8 cellular contexts compared by ENCODE assay signal in the genomic region with DNA sequence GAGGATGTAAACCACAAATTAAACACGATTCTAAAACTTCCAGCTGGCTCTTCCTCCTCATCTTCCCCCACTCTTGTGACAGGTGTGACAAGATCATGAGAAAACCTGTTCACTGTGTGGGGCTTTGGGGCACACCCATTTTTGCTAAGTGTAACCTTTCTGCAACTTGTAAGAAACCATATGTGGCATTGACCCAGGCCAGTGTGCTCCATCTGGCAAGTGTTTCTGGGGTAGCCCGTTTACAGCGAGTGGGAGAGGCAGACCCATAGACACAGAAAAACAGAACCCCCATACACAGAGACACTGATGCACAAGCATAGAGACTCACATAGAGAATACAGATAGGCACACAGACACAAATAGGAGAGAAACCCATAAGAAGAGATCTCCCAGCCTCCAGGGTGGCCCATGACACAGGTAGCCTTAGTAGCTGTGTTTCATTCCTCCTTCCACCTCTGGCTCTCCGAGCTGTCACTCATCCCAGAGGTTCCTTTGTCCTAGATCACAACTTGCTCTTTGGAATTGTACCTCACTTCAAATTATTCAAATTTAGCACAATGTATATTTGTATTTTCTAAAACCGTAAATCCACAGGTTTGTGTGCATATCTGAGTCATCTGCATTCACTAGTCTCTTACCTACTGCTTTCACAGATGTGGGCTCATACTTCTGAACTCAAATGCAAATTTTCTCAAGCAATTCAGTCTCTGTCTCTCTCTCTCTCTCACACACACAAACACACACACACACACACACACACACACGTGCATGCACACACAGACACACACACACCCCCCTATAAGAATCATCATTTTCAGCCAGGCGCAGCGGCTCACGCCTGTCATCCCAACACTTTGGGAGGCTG.
DNase-seq lines count a peak whose midpoint lies in the region; ATAC-seq and TF ChIP-seq lines count a peak whose summit lies in the region.

No MANE protein-coding gene starts in this region.

- peak in 1 of 5 donors; percentile 49 for DNase-seq in CD8-positive, alpha-beta memory T cell
- peak; percentile 3 for DNase-seq in NCI-H2171 (lab: John Stamatoyannopoulos, UW)
- peak; percentile 44 for DNase-seq in glomerular visceral epithelial cell (ENCODE audit: extremely low spot score)
- no peak for DNase-seq in aorta
- DNase-seq in LoVo (ENCODE audit: low spot score), result no peak
- no peak for DNase-seq in body of pancreas
- no peak for DNase-seq in lower leg skin (ENCODE audit: low spot score in 2 of 2)

- H3K4me1 Mint-ChIP-seq in CD8-positive, alpha-beta memory T cell, result peaks cover 63 to 90% (median 80%) of the 10 kb centered on the region in 3 donors

- TF ChIP-seq POLR2A in body of pancreas (IDR thresholded peaks at IDR 0.05), result no peak
- TF ChIP-seq POLR2A in lower leg skin (IDR thresholded peaks at IDR 0.05), result no peak

- peaks cover 3 to 15% (median 5%) of the 10 kb centered on the region in 3 donors for H3K36me3 Mint-ChIP-seq in CD8-positive, alpha-beta memory T cell

- 73 to 84% methylated on average over 9 of the region's 9 CpGs for whole genome bisulfite sequencing in aorta, 2 donors
- 54 to 75% methylated on average over 4 to 5 of the region's 9 CpGs for WGBS in body of pancreas, 2 donors
- WGBS in lower leg skin, 2 donors, result 55 to 58% methylated on average over 9 of the region's 9 CpGs

- H3K27ac Mint-ChIP-seq in CD8-positive, alpha-beta memory T cell, result peak overlapping the region; percentile 78 to 94 (median 90)

- H3K27ac ChIP-seq in CD8-positive, alpha-beta memory T cell (ENCODE audit: low read depth, low read length), result peak overlapping the region; percentile 9
- H3K27ac ChIP-seq in aorta (ENCODE audit: low read depth in 1 of 2, low read length in 2 of 2), result no peak overlapping the region
- no peak overlapping the region for H3K27ac ChIP-seq in body of pancreas

- H3K9me3 ChIP-seq in CD8-positive, alpha-beta memory T cell (ENCODE audit: low read length), result no peaks in the 10 kb centered on the region
- no peaks in the 10 kb centered on the region for H3K9me3 ChIP-seq in aorta (ENCODE audit: control insufficient read depth, low read length)
- no peaks in the 10 kb centered on the region for H3K9me3 ChIP-seq in body of pancreas

- peaks cover 0 to 2% (median 0%) of the 10 kb centered on the region in 5 donors for H3K9me3 Mint-ChIP-seq in CD8-positive, alpha-beta memory T cell

- no peaks in the 10 kb centered on the region for H3K36me3 ChIP-seq in CD8-positive, alpha-beta memory T cell (ENCODE audit: insufficient read depth, low read length)
- H3K36me3 ChIP-seq in aorta (ENCODE audit: control insufficient read depth in 1 of 2, insufficient read depth in 2 of 2, low read length in 1 of 2), result no peaks in the 10 kb centered on the region
- H3K36me3 ChIP-seq in body of pancreas (replicated peaks in 1 of 2; ENCODE audit: insufficient read depth in 1 of 2, low read depth in 2 of 2), result no peaks in the 10 kb centered on the region

- peak overlapping the region; percentile 20 to 79 (median 66) for H3K4me3 Mint-ChIP-seq in CD8-positive, alpha-beta memory T cell

- peak overlapping the region; percentile 19 for H3K4me3 ChIP-seq in CD8-positive, alpha-beta memory T cell (ENCODE audit: low read length)
- no peak overlapping the region for H3K4me3 ChIP-seq in aorta (ENCODE audit: low read length in 2 of 2)
- no peak overlapping the region for H3K4me3 ChIP-seq in body of pancreas
- no peak overlapping the region for H3K4me3 ChIP-seq in lower leg skin (ENCODE audit: low read depth, poor library complexity, severe bottlenecking)

- intact Hi-C loops in aorta (cut with DNase I) (no loop called here), body of pancreas (cut with DNase I) (no loop called here), lower leg skin (cut with DNase I; ENCODE audit: low total_unique reads) (no loop called here)

- H3K4me1 ChIP-seq in CD8-positive, alpha-beta memory T cell (ENCODE audit: insufficient read depth, low read length), result peaks cover 77% of the 10 kb centered on the region
- H3K4me1 ChIP-seq in aorta (ENCODE audit: control insufficient read depth in 1 of 2, insufficient read depth in 2 of 2, low read length in 2 of 2), result no peaks in the 10 kb centered on the region
- H3K4me1 ChIP-seq in body of pancreas, result no peaks in the 10 kb centered on the region

- CTCF ChIA-PET in CD8-positive, alpha-beta memory T cell (lab: Charles Lee), result interaction anchor here (1.0 kb wide), 1 partner anchor 26 kb away, joined by 5 read pairs; no protein-coding TSS in a partner anchor

- no peaks in the 10 kb centered on the region for H3K27me3 ChIP-seq in CD8-positive, alpha-beta memory T cell (ENCODE audit: insufficient read depth, low read length, poor library complexity, severe bottlenecking)
- H3K27me3 ChIP-seq in aorta (ENCODE audit: control insufficient read depth in 1 of 2, insufficient read depth in 2 of 2, low read length in 1 of 2), result no peaks in the 10 kb centered on the region
- H3K27me3 ChIP-seq in body of pancreas, result no peaks in the 10 kb centered on the region

- peaks cover 0 to 4% of the 10 kb centered on the region in 2 donors for H3K27me3 Mint-ChIP-seq in CD8-positive, alpha-beta memory T cell

- TF ChIP-seq CTCF in body of pancreas (IDR thresholded peaks at IDR 0.05) (no peak), lower leg skin (IDR thresholded peaks at IDR 0.05) (no peak)

- POLR2A ChIA-PET in CD8-positive, alpha-beta memory T cell (lab: Charles Lee), result interaction anchor here (0.6 to 1.1 kb wide), 2 partner anchors 16 to 27 kb away, joined by 4 read pairs; no protein-coding TSS in a partner anchor

- ATAC-seq in GM21576 (IDR thresholded peaks at IDR 0.05; ENCODE audit: unreplicated experiment) (peak; percentile 28), aorta (ENCODE audit: low FRiP score) (no peak), body of pancreas (no peak)

Comparison
In these comparisons a context has a peak if more than half of its experiments do, and no peak if none do; other contexts are left out.
1. DNase-seq: peak in NCI-H2171 (single experiment) and glomerular visceral epithelial cell (single experiment); none in aorta (0 of 2), LoVo (single experiment), body of pancreas (0 of 4) and lower leg skin (0 of 2).